In the genomic region with DNA sequence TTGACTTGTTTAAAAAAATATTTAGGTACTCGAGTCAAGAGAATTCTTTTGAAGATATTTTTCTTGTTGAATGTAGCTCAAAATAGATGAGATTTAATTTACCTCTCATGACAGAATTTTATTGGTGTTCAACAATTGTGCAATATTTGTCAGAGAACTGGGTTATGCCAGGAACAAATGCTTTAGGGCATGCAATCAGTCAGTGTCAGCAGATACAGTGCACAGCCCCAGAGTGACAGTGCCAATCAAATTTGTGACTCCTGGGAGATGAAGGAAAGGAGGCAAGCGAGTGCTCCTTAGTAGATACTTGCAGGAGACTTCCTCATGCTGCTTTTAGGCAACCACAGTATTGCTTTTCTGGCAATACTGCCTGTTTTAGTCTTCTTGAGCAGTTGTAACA, we compare ENCODE assay signal across 22 cellular contexts.
DNase-seq lines count a peak whose midpoint lies in the region; ATAC-seq, FAIRE-seq and TF ChIP-seq lines count a peak whose summit lies in the region.
"Had no signal": no experiment of that assay in that cellular context is flagged by ENCODE, and none has a peak within 500 bp of the region (broad histone marks: within the 10 kb centered on the region; RNA-seq: fewer than 3 reads in every experiment).

No MANE protein-coding gene starts in this region.

- H3T11ph ChIP-seq in H9 (ENCODE audit: low read length), result no peak overlapping the region

- H2BK5ac ChIP-seq in H9 (ENCODE audit: insufficient read length, low read length), result no peak overlapping the region

- no peaks in the 10 kb centered on the region for H3K79me2 ChIP-seq in PC-3 (ENCODE audit: low read length)
- no peaks in the 10 kb centered on the region for H3K79me2 ChIP-seq in neural cell (replicated peaks; ENCODE audit: insufficient read depth, low read length)
- H3K79me2 ChIP-seq in H9 (ENCODE audit: insufficient read depth, low read length), result no peaks in the 10 kb centered on the region

- no peak overlapping the region for H3K56ac ChIP-seq in H9 (ENCODE audit: insufficient read length, low read depth, low read length)

- H3K18ac ChIP-seq in H9 (ENCODE audit: insufficient read length, low read depth, low read length), result no peak overlapping the region

- POLR2A ChIA-PET in PC-3 (lab: Charles Lee; ENCODE audit: unreplicated experiment), result interaction anchor here (0.6 kb wide), 1 partner anchor 188 kb away, joined by 4 read pairs; no protein-coding TSS in a partner anchor

- H2BK15ac ChIP-seq in H9 (ENCODE audit: low read depth, low read length), result no peak overlapping the region

- ATAC-seq in PC-3, result no peak
- no peak for ATAC-seq in HG02885 (IDR thresholded peaks at IDR 0.05; ENCODE audit: poor library complexity, unreplicated experiment)
- ATAC-seq: GM12878, GM23338 had no signal

- no peak overlapping the region for H3K27ac Mint-ChIP-seq in H9
- H3K27ac Mint-ChIP-seq: CD4-positive, alpha-beta memory T cell; GM23338; IgD-negative memory B cell had no signal

- peaks cover 18 to 43% (median 19%) of the 10 kb centered on the region in 3 experiments for H3K36me3 Mint-ChIP-seq in H9 (ENCODE audit: insufficient read depth in 1 of 3, low read depth in 3 of 3)
- H3K36me3 Mint-ChIP-seq: CD4-positive, alpha-beta memory T cell; IgD-negative memory B cell had no signal

- intact Hi-C loops in PC-3 (cut with micrococcal nuclease), result loop anchor here (5.0 kb wide), 1 partner anchor 80 kb away; a partner anchor contains a TSS

- DNase-seq in D721Med (ENCODE audit: insufficient read length, low spot score), result no peak
- peak; percentile 67 for DNase-seq in PC-3
- DNase-seq in fibroblast of peridontal ligament (ENCODE audit: extremely low read depth), result peak; percentile 49
- no peak for DNase-seq in H9
- DNase-seq in GM19240 (ENCODE audit: insufficient read length, low spot score), result no peak
- DNase-seq in NCI-H1694 (lab: John Stamatoyannopoulos, UW), result no peak
- DNase-seq: CD4-positive, alpha-beta memory T cell; NCI-H1417; NCI-H187 treated with DMSO at 0.1 percent for 48 hours; NCI-H2227 treated with DMSO at 0.1 percent for 48 hours; NCI-H524; PC-9; SIG-M5 had no signal

- no peaks in the 10 kb centered on the region for H3K27me3 Mint-ChIP-seq in H9 (ENCODE audit: low read depth)
- H3K27me3 Mint-ChIP-seq: IgD-negative memory B cell had no signal

- no peaks in the 10 kb centered on the region for H4K20me1 ChIP-seq in PC-3 (ENCODE audit: low read length)
- no peaks in the 10 kb centered on the region for H4K20me1 ChIP-seq in neural cell (ENCODE audit: insufficient read depth)
- H4K20me1 ChIP-seq in H9 (ENCODE audit: control insufficient read depth, insufficient read depth, insufficient read length), result no peaks in the 10 kb centered on the region
- H4K20me1 ChIP-seq: BLaER1 had no signal

- no peak overlapping the region for H4K91ac ChIP-seq in H9 (ENCODE audit: insufficient read length, low read depth, low read length)

- peaks cover 11 to 14% of the 10 kb centered on the region in 2 experiments for H3K4me1 Mint-ChIP-seq in H9
- H3K4me1 Mint-ChIP-seq: CD4-positive, alpha-beta memory T cell had no signal

- no peak overlapping the region for H3K4ac ChIP-seq in H9 (ENCODE audit: low read depth, low read length)

- no peak overlapping the region for H3K27ac ChIP-seq in PC-3 (ENCODE audit: low read length)
- peak overlapping the region; percentile 6 for H3K27ac ChIP-seq in neural cell (ENCODE audit: low read length)
- no peak overlapping the region for H3K27ac ChIP-seq in H9 (ENCODE audit: insufficient read length, low read depth, low read length)
- H3K27ac ChIP-seq: BLaER1, PC-9, RWPE1 had no signal

- H2AFZ ChIP-seq in PC-3 (ENCODE audit: low read length) (no peak overlapping the region), neural cell (ENCODE audit: low read depth, low read length) (no peak overlapping the region), H9 (ENCODE audit: low read length) (no peak overlapping the region)
- H2AFZ ChIP-seq: GM23338, PC-9 had no signal

- H3K36me3 ChIP-seq in PC-3 (ENCODE audit: low read depth, low read length), result no peaks in the 10 kb centered on the region
- no peaks in the 10 kb centered on the region for H3K36me3 ChIP-seq in neural cell (ENCODE audit: insufficient read depth, low read length)
- H3K36me3 ChIP-seq: BLaER1 had no signal

- no peak overlapping the region for H2BK20ac ChIP-seq in H9 (ENCODE audit: low read depth, low read length, poor library complexity, severe bottlenecking)

- peak; percentile 77 for TF ChIP-seq EP300 in neural cell (conservative IDR thresholded peaks at IDR 0.05; ENCODE audit: poor library complexity, severe bottlenecking)

- no peaks in the 10 kb centered on the region for H3K9me3 ChIP-seq in PC-3 (ENCODE audit: low read length)
- no peaks in the 10 kb centered on the region for H3K9me3 ChIP-seq in neural cell (ENCODE audit: low read length)
- no peaks in the 10 kb centered on the region for H3K9me3 ChIP-seq in H9 (ENCODE audit: control insufficient read depth, low read depth, low read length)
- H3K9me3 ChIP-seq: BLaER1 had no signal

- peaks cover 33% of the 10 kb centered on the region for H3K4me1 ChIP-seq in PC-3 (ENCODE audit: insufficient read depth, low read length)
- no peaks in the 10 kb centered on the region for H3K4me1 ChIP-seq in H9 (ENCODE audit: insufficient read depth, low read length)

- FAIRE-seq in D721Med (lab: Jason Lieb, UNC), result peak; percentile 95
- FAIRE-seq: A204.1, GM12878, GM19239 had no signal

- H3K4me3 ChIP-seq in PC-3 (ENCODE audit: low read length), result no peak overlapping the region
- H3K4me3 ChIP-seq in neural cell (ENCODE audit: low read length), result no peak overlapping the region
- H3K4me3 ChIP-seq: BLaER1, GM12878, GM23338, PC-9 had no signal

- H3K4me3 Mint-ChIP-seq in H9, result no peak overlapping the region
- H3K4me3 Mint-ChIP-seq: CD4-positive, alpha-beta memory T cell; GM23338; IgD-negative memory B cell had no signal

- no peak overlapping the region for H4K8ac ChIP-seq in H9 (replicated peaks; ENCODE audit: insufficient read length, low read depth, low read length)

- BruUV-seq in PC-3 (replicated peaks; lab: Mats Ljungman, UMichigan), result no TSS peak

- H3K79me1 ChIP-seq in H9 (ENCODE audit: insufficient read depth, low read depth, low read length, poor library complexity, severe bottlenecking), result no peaks in the 10 kb centered on the region

- H3K9ac ChIP-seq in PC-3 (ENCODE audit: low read length) (no peak overlapping the region), neural cell (ENCODE audit: low read length) (no peak overlapping the region), H9 (ENCODE audit: extremely low read depth, insufficient read length, low read length) (no peak overlapping the region)
- H3K9ac ChIP-seq: BLaER1 had no signal

- H3K27me3 ChIP-seq in PC-3 (ENCODE audit: low read length) (no peaks in the 10 kb centered on the region), neural cell (ENCODE audit: insufficient read depth, low read depth, low read length) (no peaks in the 10 kb centered on the region), H9 (ENCODE audit: insufficient read depth, low read length) (no peaks in the 10 kb centered on the region)
- H3K27me3 ChIP-seq: BLaER1 had no signal

- no peaks in the 10 kb centered on the region for H3K23me2 ChIP-seq in H9 (ENCODE audit: insufficient read length, low read depth, low read length, poor library complexity, severe bottlenecking)

- H3K9me3 Mint-ChIP-seq in H9, result peaks cover 31 to 38% of the 10 kb centered on the region in 2 experiments

- no peaks in the 10 kb centered on the region for H3K9me2 ChIP-seq in PC-3 (replicated peaks; ENCODE audit: low read length)
- no peaks in the 10 kb centered on the region for H3K9me2 ChIP-seq in neural cell (ENCODE audit: insufficient read depth, low read length)

- no peak overlapping the region for H2BK12ac ChIP-seq in H9 (ENCODE audit: insufficient read length, low read depth, low read length)

- no peak overlapping the region for H3K23ac ChIP-seq in H9 (ENCODE audit: insufficient read length, low read depth, low read length)

- H3K4me2 ChIP-seq in PC-3 (ENCODE audit: low read length), result no peak overlapping the region
- H3K4me2 ChIP-seq in neural cell (ENCODE audit: low read length), result no peak overlapping the region
- H3K4me2 ChIP-seq in H9 (ENCODE audit: insufficient read depth, insufficient read length, low read length), result no peak overlapping the region
- H3K4me2 ChIP-seq: BLaER1, GM23338, PC-9 had no signal

- no peak overlapping the region for H4K5ac ChIP-seq in H9 (ENCODE audit: insufficient read length, low read depth, low read length)

- H2BK120ac ChIP-seq in H9 (ENCODE audit: low read depth, low read length, poor library complexity, severe bottlenecking), result no peak overlapping the region

- H3F3A ChIP-seq in PC-3 (ENCODE audit: low read length, unreplicated experiment) (no peaks in the 10 kb centered on the region), neural cell (ENCODE audit: insufficient read depth, low read length, poor library complexity, severe bottlenecking) (no peaks in the 10 kb centered on the region)

- H2AK5ac ChIP-seq in H9 (ENCODE audit: insufficient read length, low read length), result no peak overlapping the region

- TF ChIP-seq CTCF in D721Med (IDR thresholded peaks at IDR 0.05; ENCODE audit: insufficient read depth, missing control alignments) (no peak), PC-3 (conservative IDR thresholded peaks at IDR 0.05; ENCODE audit: low read depth, low read length) (no peak), neural cell (IDR thresholded peaks at IDR 0.05; ENCODE audit: poor library complexity, severe bottlenecking) (no peak), H9 (conservative IDR thresholded peaks at IDR 0.05) (no peak)

- no peak for TF ChIP-seq RAD21 in neural cell (conservative IDR thresholded peaks at IDR 0.05)

- no peak overlapping the region for H3K14ac ChIP-seq in H9 (ENCODE audit: insufficient read depth, low read length)

- no CpG with 5 or more reads among the region's 2 CpGs for WGBS in H9 (ENCODE audit: extremely low coverage, insufficient read length, low lambda C conversion rate)

- CTCF ChIA-PET in PC-3 (lab: Charles Lee), result no interaction called here

TF ChIP-seq in neural cell, 6 proteins besides CTCF, POLR2A, EP300 and RAD21 (continues in another document):
- TF ChIP-seq POLR2AphosphoS5 (IDR thresholded peaks at IDR 0.05), result peak; percentile 60
- no peak for TF ChIP-seq TAF1 (IDR thresholded peaks at IDR 0.05; ENCODE audit: low read depth)
- no peak for TF ChIP-seq EZH2 (IDR thresholded peaks at IDR 0.05; ENCODE audit: borderline replicate concordance, insufficient read depth, low read length, poor library complexity, severe bottlenecking)

Comparison
In these comparisons a context has a peak if more than half of its experiments do, and no peak if none do; other contexts are left out.
1. DNase-seq: peak in PC-3 (single experiment) and fibroblast of peridontal ligament (single experiment); none in D721Med (single experiment), H9 (single experiment), GM19240 (single experiment) and NCI-H1694 (single experiment).